26 cellular contexts compared by ENCODE assay signal in the genomic region with DNA sequence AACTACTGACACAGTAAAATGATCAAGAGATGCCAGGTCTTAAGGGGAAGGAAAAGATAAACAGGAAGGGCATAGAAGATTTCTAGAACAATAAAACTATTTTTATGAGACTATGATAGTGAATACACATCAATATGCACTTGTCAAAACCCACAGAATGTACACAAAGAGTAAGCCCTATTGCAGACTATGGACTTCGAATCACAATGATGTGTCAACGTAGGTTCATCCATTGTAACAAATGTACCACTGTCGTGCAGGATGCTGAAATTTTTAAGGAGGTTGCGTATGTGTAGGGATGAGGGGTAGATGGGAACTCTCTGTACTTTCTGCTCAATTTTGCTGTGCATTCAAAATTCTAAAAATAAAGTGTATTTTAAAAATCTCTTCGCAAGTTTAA.
"Had no signal": no experiment of that assay in that cellular context is flagged by ENCODE, and none has a peak within 500 bp of the region (broad histone marks: within the 10 kb centered on the region; RNA-seq: fewer than 3 reads in every experiment).

No MANE protein-coding gene starts in this region.

- H3K4me3 Mint-ChIP-seq: immature natural killer cell; naive thymus-derived CD8-positive, alpha-beta T cell; stimulated activated effector memory CD8-positive, alpha-beta T cell treated with anti-CD3 and anti-CD28 coated beads, Interleukin-12 subunit alpha, Interleukin-12 subunit beta, amount 100 ng/mL, for 72 hours; stimulated activated naive CD8-positive, alpha-beta T cell treated with anti-CD3 and anti-CD28 coated beads, Interleukin-15, Interleukin-2, amounts not matched to agents 100 ng/mL and 50 ng/mL, for 24 hours had no signal

- H3K9me3 Mint-ChIP-seq: immature natural killer cell; stimulated activated effector memory CD8-positive, alpha-beta T cell treated with anti-CD3 and anti-CD28 coated beads, Interleukin-12 subunit alpha, Interleukin-12 subunit beta, amount 100 ng/mL, for 72 hours had no signal

- H3K27me3 Mint-ChIP-seq: naive thymus-derived CD8-positive, alpha-beta T cell; stimulated activated naive CD8-positive, alpha-beta T cell treated with anti-CD3 and anti-CD28 coated beads, Interleukin-15, Interleukin-2, amounts not matched to agents 100 ng/mL and 50 ng/mL, for 24 hours had no signal

- H3K4me1 ChIP-seq: pancreas, prostate gland had no signal

- H3K27me3 ChIP-seq: heart left ventricle, pancreas, suprapubic skin, tibial artery, upper lobe of right lung had no signal

- ATAC-seq: heart left ventricle; naive thymus-derived CD8-positive, alpha-beta T cell; pancreas; right cardiac atrium; sciatic nerve; stimulated activated effector memory CD8-positive, alpha-beta T cell treated with anti-CD3 and anti-CD28 coated beads, Interleukin-12 subunit alpha, Interleukin-12 subunit beta, amount 100 ng/mL, for 72 hours; upper lobe of right lung had no signal

- DNase-seq: heart left ventricle; hypothalamus; immature natural killer cell; kidney; left ventricle myocardium inferior; midbrain; naive thymus-derived CD8-positive, alpha-beta T cell; pancreas; posterior cingulate gyrus; retina; right cardiac atrium; stimulated activated CD4-positive, alpha-beta T cell treated with anti-CD3 and anti-CD28 coated beads, Interleukin-4, amount 100 ng/mL, for 24 hours; stimulated activated naive CD4-positive, alpha-beta T cell; tibial artery; trophoblast cell; upper lobe of right lung had no signal

- FAIRE-seq: islet of Langerhans, kidney, pancreas, urothelium cell line had no signal

- H3K27ac ChIP-seq: heart left ventricle, left ventricle myocardium inferior, pancreas, prostate gland, skin epidermis, suprapubic skin, thoracic aorta, tibial artery, upper lobe of right lung had no signal

- H3K36me3 Mint-ChIP-seq: stimulated activated effector memory CD8-positive, alpha-beta T cell treated with anti-CD3 and anti-CD28 coated beads, Interleukin-12 subunit alpha, Interleukin-12 subunit beta, amount 100 ng/mL, for 72 hours had no signal

- H3K27ac Mint-ChIP-seq: stimulated activated effector memory CD8-positive, alpha-beta T cell treated with anti-CD3 and anti-CD28 coated beads, Interleukin-12 subunit alpha, Interleukin-12 subunit beta, amount 100 ng/mL, for 72 hours; stimulated activated naive CD8-positive, alpha-beta T cell treated with anti-CD3 and anti-CD28 coated beads, Interleukin-15, Interleukin-2, amounts not matched to agents 100 ng/mL and 50 ng/mL, for 24 hours had no signal

- H3K36me3 ChIP-seq: heart left ventricle, left ventricle myocardium inferior, pancreas, prostate gland, suprapubic skin, thoracic aorta, tibial artery, upper lobe of right lung had no signal

- H3K9me3 ChIP-seq: heart left ventricle, left ventricle myocardium inferior, pancreas, prostate gland, suprapubic skin, thoracic aorta, tibial artery, upper lobe of right lung had no signal

- H3K4me3 ChIP-seq: heart left ventricle, left ventricle myocardium inferior, lung, pancreas, prostate gland, skin epidermis, suprapubic skin, thoracic aorta, tibial artery, upper lobe of right lung had no signal
